ENCODE assay signal across 11 cellular contexts in genomic region chr2:10493075-10493635, GRCh38. TPM values are rescaled to one million over a fixed set of nuclear protein-coding genes. Genes with fewer than 3 reads are reported as not detected.
A peak's percentile ranks its signal among the peaks of the same experiment; 100 is the strongest.
DNase-seq lines count a peak whose midpoint lies in the region; ATAC-seq and TF ChIP-seq lines count a peak whose summit lies in the region.
"Had no signal": no experiment of that assay in that cellular context is flagged by ENCODE, and none has a peak within 500 bp of the region (broad histone marks: within the 10 kb centered on the region; RNA-seq: fewer than 3 reads in every experiment).

No MANE protein-coding gene starts in this region.

- no peak for TF ChIP-seq EP300 in transverse colon (IDR thresholded peaks at IDR 0.05; ENCODE audit: low read depth)

- TF ChIP-seq POLR2A in transverse colon (IDR thresholded peaks at IDR 0.05), result no peak

- H3K36me3 Mint-ChIP-seq in stimulated activated naive CD8-positive, alpha-beta T cell treated with anti-CD3 and anti-CD28 coated beads, Interleukin-15, Interleukin-2, amounts not matched to agents 100 ng/mL and 50 ng/mL, for 24 hours (ENCODE audit: low read depth), result no peaks in the 10 kb centered on the region

- 65% methylated on average over 5 of the region's 5 CpGs; no CpG with 5 or more reads in 1 of the 2 donors for WGBS in transverse colon (ENCODE audit: low coverage in 1 of 2), 2 donors

- H3K4me2 ChIP-seq in OCI-LY7 (ENCODE audit: low read length), result 0 out of 2 replicates have a peak overlapping the region, but pooled peaks have one; percentile 5

- H3K36me3 ChIP-seq in OCI-LY7 (ENCODE audit: insufficient read depth, low read length) (no peaks in the 10 kb centered on the region), transverse colon (no peaks in the 10 kb centered on the region)
- no peaks in the 10 kb centered on the region for H3K36me3 ChIP-seq in effector memory CD4-positive, alpha-beta T cell (ENCODE audit: control insufficient read depth, insufficient read depth, low read length)

- H3K27ac ChIP-seq in OCI-LY7 (ENCODE audit: low read depth, low read length, poor library complexity, severe bottlenecking) (no peak overlapping the region), transverse colon (peak overlapping the region in 3 of 4 donors; percentile 31 to 59 (median 47))
- H3K27ac ChIP-seq in effector memory CD4-positive, alpha-beta T cell (ENCODE audit: insufficient read depth, low read length, poor library complexity, severe bottlenecking), result peak overlapping the region; percentile 39

- no TSS peak for BruUV-seq in OCI-LY7 (replicated peaks; lab: Mats Ljungman, UMichigan)

- no peak for ATAC-seq in stimulated activated naive CD8-positive, alpha-beta T cell treated with anti-CD3 and anti-CD28 coated beads, Interleukin-15, Interleukin-2, amounts not matched to agents 100 U/mL and 50 U/mL, for 24 hours
- ATAC-seq in GM19328 (IDR thresholded peaks at IDR 0.05; ENCODE audit: unreplicated experiment), result no peak
- ATAC-seq in HG03565 (IDR thresholded peaks at IDR 0.05; ENCODE audit: unreplicated experiment), result no peak

- no peaks in the 10 kb centered on the region for H3K79me2 ChIP-seq in OCI-LY7 (ENCODE audit: insufficient read depth, low read depth, low read length)

- POLR2A ChIA-PET in OCI-LY7 (lab: Charles Lee), result interaction anchor here (0.6 to 0.7 kb wide), 2 partner anchors 90 to 285 kb away, joined by 3 read pairs; no protein-coding TSS in a partner anchor

- no peak overlapping the region for H3K4me3 ChIP-seq in OCI-LY7 (ENCODE audit: low read depth, low read length, poor library complexity, severe bottlenecking)
- H3K4me3 ChIP-seq in effector memory CD4-positive, alpha-beta T cell (ENCODE audit: insufficient read depth, low read depth, low read length, poor library complexity, severe bottlenecking), result no peak overlapping the region
- no peak overlapping the region for H3K4me3 ChIP-seq in transverse colon

- peaks cover 35% of the 10 kb centered on the region for H3K4me1 Mint-ChIP-seq in stimulated activated naive CD8-positive, alpha-beta T cell treated with anti-CD3 and anti-CD28 coated beads, Interleukin-15, Interleukin-2, amounts not matched to agents 100 ng/mL and 50 ng/mL, for 24 hours (ENCODE audit: low read depth)

- in situ Hi-C loops in transverse colon (cut with MboI; ENCODE audit: low pct_ligation_motif_present in 1 of 4, low pct_unique_long_range_greater_than_20kb in 1 of 4, low sequenced_read_pairs in 3 of 4), result no loop called here

- DNase-seq in stimulated activated naive CD8-positive, alpha-beta T cell treated with anti-CD3 and anti-CD28 coated beads, Interleukin-15, Interleukin-2, amounts not matched to agents 100 U/mL and 50 U/mL, for 24 hours, result no peak
- DNase-seq in OCI-LY7 (ENCODE audit: low spot score), result no peak
- DNase-seq in effector memory CD4-positive, alpha-beta T cell, result no peak
- DNase-seq in transverse colon, result no peak
- DNase-seq in NK-92 (lab: John Stamatoyannopoulos, UW; ENCODE audit: unreplicated experiment), result no peak
- DNase-seq: NCI-H524 had no signal

- H3K9me3 ChIP-seq in OCI-LY7 (ENCODE audit: low read length) (no peaks in the 10 kb centered on the region), transverse colon (no peaks in the 10 kb centered on the region)
- H3K9me3 ChIP-seq in effector memory CD4-positive, alpha-beta T cell (ENCODE audit: control insufficient read depth, low read length), result no peaks in the 10 kb centered on the region

- no peak overlapping the region for H3K4me3 Mint-ChIP-seq in stimulated activated naive CD8-positive, alpha-beta T cell treated with anti-CD3 and anti-CD28 coated beads, Interleukin-15, Interleukin-2, amounts not matched to agents 100 ng/mL and 50 ng/mL, for 24 hours

- H2AFZ ChIP-seq in OCI-LY7 (ENCODE audit: low read length), result no peak overlapping the region

- H3K27ac Mint-ChIP-seq in stimulated activated naive CD8-positive, alpha-beta T cell treated with anti-CD3 and anti-CD28 coated beads, Interleukin-15, Interleukin-2, amounts not matched to agents 100 ng/mL and 50 ng/mL, for 24 hours, result peak overlapping the region; percentile 31
- H3K27ac Mint-ChIP-seq: progenitor cell of endocrine pancreas; stimulated activated naive CD8-positive, alpha-beta T cell treated with anti-CD3 and anti-CD28 coated beads, Interleukin-15, amount 100 ng/mL, for 72 hours had no signal

- intact Hi-C loops in OCI-LY7 (cut with micrococcal nuclease; ENCODE audit: unreplicated experiment), result no loop called here
- intact Hi-C loops in transverse colon (cut with DNase I; ENCODE audit: low total_unique reads), result no loop called here

- H3K4me1 ChIP-seq in OCI-LY7 (ENCODE audit: insufficient read depth, low read length, poor library complexity, severe bottlenecking), result peaks cover 14% of the 10 kb centered on the region
- H3K4me1 ChIP-seq in effector memory CD4-positive, alpha-beta T cell (ENCODE audit: control insufficient read depth, insufficient read depth, low read length, poor library complexity, severe bottlenecking), result peaks cover 12% of the 10 kb centered on the region
- H3K4me1 ChIP-seq in transverse colon, result peaks cover 4 to 39% (median 22%) of the 10 kb centered on the region in 4 donors

- TF ChIP-seq CTCF in OCI-LY7 (conservative IDR thresholded peaks at IDR 0.05; ENCODE audit: low read length) (no peak), transverse colon (IDR thresholded peaks at IDR 0.05) (no peak)

- H3K27me3 ChIP-seq in effector memory CD4-positive, alpha-beta T cell (replicated peaks; ENCODE audit: control insufficient read depth, insufficient read depth, low read length, poor library complexity, severe bottlenecking), result no peaks in the 10 kb centered on the region
- peaks cover 16% of the 10 kb centered on the region for H3K27me3 ChIP-seq in transverse colon

- no peaks in the 10 kb centered on the region for H3K9me2 ChIP-seq in OCI-LY7 (ENCODE audit: insufficient read depth, low read length)

- H3K27me3 Mint-ChIP-seq in stimulated activated naive CD8-positive, alpha-beta T cell treated with anti-CD3 and anti-CD28 coated beads, Interleukin-15, Interleukin-2, amounts not matched to agents 100 ng/mL and 50 ng/mL, for 24 hours, result peaks cover 23% of the 10 kb centered on the region

- H3K9me3 Mint-ChIP-seq in stimulated activated naive CD8-positive, alpha-beta T cell treated with anti-CD3 and anti-CD28 coated beads, Interleukin-15, Interleukin-2, amounts not matched to agents 100 ng/mL and 50 ng/mL, for 24 hours, result no peaks in the 10 kb centered on the region

- no peaks in the 10 kb centered on the region for H4K20me1 ChIP-seq in OCI-LY7 (ENCODE audit: insufficient read depth, low read length)

- CTCF ChIA-PET in OCI-LY7 (lab: Charles Lee; ENCODE audit: unreplicated experiment), result interaction anchor here (0.5 kb wide), 1 partner anchor 84 kb away, joined by 3 read pairs; no protein-coding TSS in a partner anchor

RNA-seq across cellular contexts. Expression of gene ODC1, which starts 45.0 kb away (rescaled TPM):
- 273 and 306 TPM in 2 replicates for total RNA-seq in OCI-LY7 (2014; rRNA removed; shearing (Covaris generic))
- 221 and 256 TPM in 2 replicates for total RNA-seq in OCI-LY7 (2022)
- total RNA-seq in transverse colon, result 10 to 100 TPM; 36.2 to 75.2 (median 43.2) TPM
